ENCODE assay signal across 8 cellular contexts in genomic region chr5:80653497-80653896, GRCh38. TPM values are rescaled to one million over a fixed set of nuclear protein-coding genes. Genes with fewer than 3 reads are reported as not detected.
DNase-seq lines count a peak whose midpoint lies in the region; TF ChIP-seq lines count a peak whose summit lies in the region.

No MANE protein-coding gene starts in this region.

- H3K36me3 ChIP-seq in SJCRH30 (peaks cover 6% of the 10 kb centered on the region), fibroblast of lung (ENCODE audit: control insufficient read depth, insufficient read depth, low read length) (no peaks in the 10 kb centered on the region)

- H3K4me2 ChIP-seq in fibroblast of lung (ENCODE audit: extremely low read depth, insufficient read depth, low read length): peak overlapping the region; percentile 88

- H3K79me2 ChIP-seq in fibroblast of lung (ENCODE audit: control insufficient read depth, insufficient read depth, low read length): peaks cover 12% of the 10 kb centered on the region

- no peak overlapping the region for H3K9ac ChIP-seq in fibroblast of lung (ENCODE audit: insufficient read depth, low read length)

- H3K9me3 ChIP-seq in SJCRH30 (replicated peaks) (no peaks in the 10 kb centered on the region), fibroblast of lung (ENCODE audit: control insufficient read depth, insufficient read depth, low read depth, low read length) (no peaks in the 10 kb centered on the region)

- H4K20me1 ChIP-seq in fibroblast of lung (ENCODE audit: control insufficient read depth, extremely low read depth, insufficient read depth, low read length): no peaks in the 10 kb centered on the region

- H3K27me3 ChIP-seq in SJCRH30: no peaks in the 10 kb centered on the region
- no peaks in the 10 kb centered on the region for H3K27me3 ChIP-seq in fibroblast of lung (ENCODE audit: control insufficient read depth, insufficient read depth, low read length)

- H3K4me1 ChIP-seq in SJCRH30 (peaks cover 12% of the 10 kb centered on the region), fibroblast of lung (ENCODE audit: control insufficient read depth, extremely low read depth, insufficient read depth, low read length) (no peaks in the 10 kb centered on the region)

- H3K27ac ChIP-seq in SJCRH30: peak overlapping the region; percentile 94
- no peak overlapping the region for H3K27ac ChIP-seq in fibroblast of lung (ENCODE audit: insufficient read depth, low read length)

- no peak for TF ChIP-seq CTCF in fibroblast of lung (conservative IDR thresholded peaks at IDR 0.05 in 1 of 2, IDR thresholded peaks at IDR 0.05 in 1 of 2; ENCODE audit: low read depth in 1 of 2, low read length in 2 of 2)

- peak overlapping the region; percentile 93 for H3K4me3 ChIP-seq in SJCRH30
- H3K4me3 ChIP-seq in fibroblast of lung (replicated peaks in 1 of 4; ENCODE audit: control extremely low read depth in 1 of 4, insufficient read depth in 1 of 4, low read depth in 3 of 4, low read length in 4 of 4): peak overlapping the region; percentile 58 to 89 (median 80)
- H3K4me3 ChIP-seq in skeletal muscle cell (ENCODE audit: low read depth, low read length): peak overlapping the region; percentile 80

- H2AFZ ChIP-seq in fibroblast of lung (ENCODE audit: low read length): no peak overlapping the region

- DNase-seq in NCI-H748 (lab: John Stamatoyannopoulos, UW; ENCODE audit: unreplicated experiment) (peak; percentile 2), NCI-H748 treated with DMSO at 0.1 percent for 48 hours (lab: John Stamatoyannopoulos, UW) (no peak), SJCRH30 (peak; percentile 16 to 46), fibroblast of lung (ENCODE audit: low read depth in 2 of 2) (no peak), skeletal muscle cell (ENCODE audit: low read depth) (no peak), NCI-H774 (lab: John Stamatoyannopoulos, UW) (no peak), midbrain (lab: John Stamatoyannopoulos, UW) (no peak), NCI-H146 (lab: John Stamatoyannopoulos, UW) (no peak)

RNA-seq across cellular contexts. Expression of gene MSH3, which starts 1.0 kb away (rescaled TPM):
- 30.4 and 32.5 TPM in 2 replicates for total RNA-seq in SJCRH30 (2014; rRNA removed; shearing (Covaris generic))
- total RNA-seq in fibroblast of lung: 12.1 and 14.4 TPM in 2 replicates
- polyA plus RNA-seq in fibroblast of lung: 9.1 and 9.3 TPM in 2 replicates
- 6.7 and 6.8 TPM in 2 replicates for polyA plus RNA-seq in fibroblast of lung (2012)
- polyA minus RNA-seq in fibroblast of lung (ENCODE audit: low replicate concordance): 0.82 and 2.5 TPM in 2 replicates

RNA-seq across cellular contexts. Expression of gene DHFR, which starts 1.3 kb away (rescaled TPM):
- total RNA-seq in SJCRH30 (2014; rRNA removed; shearing (Covaris generic)): 194 and 213 TPM in 2 replicates
- total RNA-seq in fibroblast of lung: 4.4 and 9.7 TPM in 2 replicates
- 22.2 and 55.3 TPM in 2 replicates for polyA plus RNA-seq in fibroblast of lung
- 16.1 and 36.0 TPM in 2 replicates for polyA plus RNA-seq in fibroblast of lung (2012)
- polyA minus RNA-seq in fibroblast of lung (ENCODE audit: low replicate concordance): 3.1 and 9.2 TPM in 2 replicates

Comparison
In these comparisons a context has a peak if more than half of its experiments do, and no peak if none do; other contexts are left out.
1. DNase-seq: peak in NCI-H748 (single experiment) and SJCRH30 (2 of 2); none in NCI-H748 treated with DMSO at 0.1 percent for 48 hours (single experiment), fibroblast of lung (0 of 2), skeletal muscle cell (single experiment), NCI-H774 (single experiment), midbrain (single experiment) and NCI-H146 (single experiment).
2. RNA of gene DHFR, which starts 1.3 kb away (total RNA-seq): 194 to 213 TPM in SJCRH30; 4.4 to 9.7 TPM in fibroblast of lung; every median in the first group is over 10 times any median in the second.
3. Peak in every context shown above with its lines, with median percentiles within 50 percentile points of each other: H3K4me3 ChIP-seq.